In genomic region chr10:80416401-80417098, GRCh38 we compare ENCODE assay signal across 11 cellular contexts. TPM values are rescaled to one million over a fixed set of nuclear protein-coding genes. Genes with fewer than 3 reads are reported as not detected.
A peak's percentile ranks its signal among the peaks of the same experiment; 100 is the strongest.
DNase-seq lines count a peak whose midpoint lies in the region; ATAC-seq and TF ChIP-seq lines count a peak whose summit lies in the region.
"Had no signal": no experiment of that assay in that cellular context is flagged by ENCODE, and none has a peak within 500 bp of the region (broad histone marks: within the 10 kb centered on the region; RNA-seq: fewer than 3 reads in every experiment).

No MANE protein-coding gene starts in this region.

- ATAC-seq in Right ventricle myocardium inferior = peak; percentile 91
- ATAC-seq in aorta (ENCODE audit: low FRiP score) = peak; percentile 72
- ATAC-seq: K562 had no signal

- no peak overlapping the region for H3K4me2 ChIP-seq in neuronal stem cell (ENCODE audit: insufficient read depth, low read length, poor library complexity, severe bottlenecking)

- H2BK15ac ChIP-seq in neuronal stem cell (ENCODE audit: low read length) = no peak overlapping the region

- H3K23ac ChIP-seq in neuronal stem cell (ENCODE audit: low read depth, low read length, poor library complexity) = no peak overlapping the region

- no peak for TF ChIP-seq CTCF in cardiac muscle cell (IDR thresholded peaks at IDR 0.05; ENCODE audit: low read depth, low read length)

- no peak overlapping the region for H3K18ac ChIP-seq in neuronal stem cell (ENCODE audit: low read length)

- H3K4me1 ChIP-seq in cardiac muscle cell (ENCODE audit: low read depth) = peaks cover 46% of the 10 kb centered on the region
- H3K4me1 ChIP-seq in neuronal stem cell (ENCODE audit: control insufficient read depth in 2 of 2, insufficient read depth in 1 of 2, low read depth in 1 of 2, low read length in 2 of 2) = peaks cover 14 to 34% of the 10 kb centered on the region in 2 donors
- no peaks in the 10 kb centered on the region for H3K4me1 ChIP-seq in aorta (ENCODE audit: control insufficient read depth in 1 of 2, insufficient read depth in 2 of 2, low read length in 2 of 2)

- no peak overlapping the region for H2BK5ac ChIP-seq in neuronal stem cell (ENCODE audit: low read length)

- no peak overlapping the region for H4K8ac ChIP-seq in neuronal stem cell (ENCODE audit: low read depth, low read length)

- no peak overlapping the region for H4K91ac ChIP-seq in neuronal stem cell (ENCODE audit: low read depth, low read length, poor library complexity)

- H3K27me3 ChIP-seq in cardiac muscle cell (no peaks in the 10 kb centered on the region), neuronal stem cell (ENCODE audit: control insufficient read depth in 3 of 3, insufficient read depth in 3 of 3, low read depth in 1 of 3, low read length in 3 of 3) (no peaks in the 10 kb centered on the region), aorta (ENCODE audit: control insufficient read depth in 1 of 2, insufficient read depth in 2 of 2, low read length in 1 of 2) (no peaks in the 10 kb centered on the region)

- no CpG with 5 or more reads among the region's 15 CpGs for WGBS in neuronal stem cell (ENCODE audit: extremely low coverage in 2 of 2, insufficient read length in 2 of 2, insufficient replicate concordance in 1 of 2), 2 donors
- 31 to 40% methylated on average over 15 of the region's 15 CpGs for WGBS in aorta, 2 donors

- H3K27ac ChIP-seq in cardiac muscle cell (peak overlapping the region; percentile 62), neuronal stem cell (replicated peaks; ENCODE audit: low read length) (peak overlapping the region; percentile 21), aorta (ENCODE audit: low read depth in 1 of 2, low read length in 2 of 2) (no peak overlapping the region)

- H2BK12ac ChIP-seq in neuronal stem cell (ENCODE audit: low read length) = no peak overlapping the region

- H3K36me3 ChIP-seq in cardiac muscle cell (no peaks in the 10 kb centered on the region), neuronal stem cell (replicated peaks in 1 of 2; ENCODE audit: control insufficient read depth in 2 of 2, insufficient read depth in 2 of 2, low read length in 2 of 2) (peaks cover 6 to 50% of the 10 kb centered on the region in 2 donors), aorta (ENCODE audit: control insufficient read depth in 1 of 2, insufficient read depth in 2 of 2, low read length in 1 of 2) (no peaks in the 10 kb centered on the region)

- H2BK120ac ChIP-seq in neuronal stem cell (ENCODE audit: low read depth, low read length) = no peak overlapping the region

- H3K9me3 ChIP-seq in cardiac muscle cell (ENCODE audit: low read depth) = no peaks in the 10 kb centered on the region
- no peaks in the 10 kb centered on the region for H3K9me3 ChIP-seq in neuronal stem cell (replicated peaks in 1 of 2; ENCODE audit: control insufficient read depth in 2 of 2, insufficient read depth in 1 of 2, low read depth in 1 of 2, low read length in 2 of 2)
- no peaks in the 10 kb centered on the region for H3K9me3 ChIP-seq in aorta (ENCODE audit: control insufficient read depth, low read length)

- H3K4me3 ChIP-seq in cardiac muscle cell = no peak overlapping the region
- H3K4me3 ChIP-seq in neuronal stem cell (ENCODE audit: low read length in 2 of 2) = no peak overlapping the region
- H3K4me3 ChIP-seq in aorta (ENCODE audit: low read length in 2 of 2) = no peak overlapping the region
- H3K4me3 ChIP-seq: K562 had no signal

- no peak overlapping the region for H3K4ac ChIP-seq in neuronal stem cell (ENCODE audit: low read length)

- H3K9ac ChIP-seq in neuronal stem cell (ENCODE audit: low read depth, low read length, poor library complexity) = no peak overlapping the region

- peak; percentile 80 for DNase-seq in Right ventricle myocardium inferior (ENCODE audit: missing footprints)
- DNase-seq in cardiac septum (ENCODE audit: low spot score) = no peak
- DNase-seq in cardiac muscle cell (ENCODE audit: low read depth in 1 of 2, low spot score in 1 of 2) = peak; percentile 46 to 93
- no peak for DNase-seq in neuronal stem cell (ENCODE audit: low spot score)
- no peak for DNase-seq in aorta
- DNase-seq in activated gamma-delta T cell (lab: John Stamatoyannopoulos, UW) = no peak
- no peak for DNase-seq in GOT3 (lab: John Stamatoyannopoulos, UW)
- no peak for DNase-seq in NCI-H1694 (lab: John Stamatoyannopoulos, UW)

- intact Hi-C loops in Right ventricle myocardium inferior (cut with DNase I) (no loop called here), cardiac septum (cut with DNase I) (no loop called here), aorta (cut with DNase I) (no loop called here)

- no peak overlapping the region for H3K14ac ChIP-seq in neuronal stem cell (ENCODE audit: low read length)

- H2AK5ac ChIP-seq in neuronal stem cell (ENCODE audit: low read depth, low read length) = no peak overlapping the region

- H2AFZ ChIP-seq in neuronal stem cell (ENCODE audit: low read length) = no peak overlapping the region

- peaks cover 12% of the 10 kb centered on the region for H3K79me1 ChIP-seq in neuronal stem cell (ENCODE audit: low read depth, low read length)

RNA-seq across cellular contexts. Expression of gene PRXL2A, which starts 8.2 kb away (rescaled TPM):
- 102 TPM for total RNA-seq in Right ventricle myocardium inferior
- total RNA-seq in cardiac septum = 54.3 TPM
- total RNA-seq in cardiac muscle cell = 52.0 and 61.8 TPM in 2 replicates
- 132 and 144 TPM in 2 replicates for polyA plus RNA-seq in cardiac muscle cell
- 118 TPM for polyA plus RNA-seq in neuronal stem cell (2013, experiment 1 of 2)
- polyA plus RNA-seq in neuronal stem cell (2013, experiment 2 of 2) = 122 TPM
- 10 to 100 TPM; 39.7 to 43.1 TPM for total RNA-seq in aorta
- 10 to 100 TPM; 15.6 to 32.3 TPM for polyA plus RNA-seq in aorta

RNA-seq across cellular contexts. Expression of gene TSPAN14, which starts 37.6 kb away (rescaled TPM):
- 38.7 TPM for total RNA-seq in Right ventricle myocardium inferior
- 20.1 TPM for total RNA-seq in cardiac septum
- 29.5 and 31.6 TPM in 2 replicates for total RNA-seq in cardiac muscle cell
- 55.1 and 57.0 TPM in 2 replicates for polyA plus RNA-seq in cardiac muscle cell
- 80.2 TPM for polyA plus RNA-seq in neuronal stem cell (2013, experiment 1 of 2)
- polyA plus RNA-seq in neuronal stem cell (2013, experiment 2 of 2) = 80.5 TPM
- 10 to 100 TPM; 59.5 to 61.5 TPM for total RNA-seq in aorta
- polyA plus RNA-seq in aorta = 10 to 100 TPM; 12.3 to 13.8 TPM

RNA-seq across cellular contexts. Expression of gene DYDC2, which starts 60.0 kb away (rescaled TPM):
- total RNA-seq in Right ventricle myocardium inferior (not detected), cardiac septum (not detected), cardiac muscle cell (not detected in 2 replicates), aorta (not detected)
- polyA plus RNA-seq in cardiac muscle cell (0.62 TPM in 1 of 2 replicates, not detected in the other), aorta (not detected)
- polyA plus RNA-seq in neuronal stem cell (2013, experiment 1 of 2) = 5.7 TPM
- polyA plus RNA-seq in neuronal stem cell (2013, experiment 2 of 2) = 6.9 TPM
- total RNA-seq: activated T-helper 2 cell treated with anti-CD3 and anti-CD28 coated beads, Interferon-gamma antibody, Interleukin-2, Interleukin-4, amounts not matched to agents 10 μg/mL and 5 μg/mL and 100 μg/mL, durations not matched to agents 14 hours and 24 hours and 36 hours had no signal
- polyA plus RNA-seq: AG04450 had no signal

RNA-seq across cellular contexts. Expression of gene DYDC1, which starts 60.0 kb away (rescaled TPM):
- not detected for total RNA-seq in Right ventricle myocardium inferior
- total RNA-seq in cardiac septum = not detected
- not detected in 2 replicates for total RNA-seq in cardiac muscle cell
- polyA plus RNA-seq in cardiac muscle cell = 0.41 TPM in 1 of 2 replicates, not detected in the other
- 0.18 TPM for polyA plus RNA-seq in neuronal stem cell (2013, experiment 1 of 2)
- polyA plus RNA-seq in neuronal stem cell (2013, experiment 2 of 2) = not detected
- not detected for total RNA-seq in aorta
- polyA plus RNA-seq in aorta = not detected
- total RNA-seq: activated T-helper 2 cell treated with anti-CD3 and anti-CD28 coated beads, Interferon-gamma antibody, Interleukin-2, Interleukin-4, amounts not matched to agents 10 μg/mL and 5 μg/mL and 100 μg/mL, durations not matched to agents 14 hours and 24 hours and 36 hours; K562 had no signal
- polyA plus RNA-seq: AG04450, K562 had no signal

Comparison
In these comparisons a context has a peak if more than half of its experiments do, and no peak if none do; other contexts are left out.
1. DNase-seq: peak in Right ventricle myocardium inferior (single experiment) and cardiac muscle cell (2 of 2); none in cardiac septum (single experiment), neuronal stem cell (single experiment), aorta (0 of 2), activated gamma-delta T cell (single experiment), GOT3 (single experiment) and NCI-H1694 (single experiment).
2. H3K27ac ChIP-seq: peak in cardiac muscle cell (single experiment) and neuronal stem cell (single experiment); none in aorta (0 of 2).